ENCODE assay signal across 11 cellular contexts in genomic region chr15:33098082-33099058, GRCh38.
DNase-seq lines count a peak whose midpoint lies in the region; ATAC-seq lines count a peak whose summit lies in the region.
"Had no signal": no experiment of that assay in that cellular context is flagged by ENCODE, and none has a peak within 500 bp of the region (broad histone marks: within the 10 kb centered on the region; RNA-seq: fewer than 3 reads in every experiment).

No MANE protein-coding gene starts in this region.

- DNase-seq in M059J (ENCODE audit: low read depth) (peak; percentile 91), astrocyte of the hippocampus (ENCODE audit: low read depth, low spot score) (peak; percentile 82), left kidney (ENCODE audit: low read depth, low spot score) (peak; percentile 64), Ammon's horn (ENCODE audit: low spot score) (no peak), DMS 273 treated with DMSO at 0.1 percent for 48 hours (lab: John Stamatoyannopoulos, UW) (no peak)
- DNase-seq: activated T-cell treated with anti-CD3 and anti-CD28 coated beads, Interleukin-2, amount 50 U/mL, for 48 hours; NCI-H1048; NCI-H69 had no signal

- H3K27me3 ChIP-seq in BLaER1 = no peaks in the 10 kb centered on the region

- H3K4me3 ChIP-seq in BLaER1 = no peak overlapping the region

- H3K9me3 ChIP-seq in BLaER1 = no peaks in the 10 kb centered on the region; the same call in 1 of the 2 replicates

- H4K20me1 ChIP-seq in BLaER1 = no peaks in the 10 kb centered on the region

- ATAC-seq in GM18870 (IDR thresholded peaks at IDR 0.05; ENCODE audit: unreplicated experiment) (no peak), HG03135 (IDR thresholded peaks at IDR 0.05; ENCODE audit: unreplicated experiment) (no peak)

- H3K4me2 ChIP-seq in BLaER1 = peak overlapping the region; percentile 29; the same call in 1 of the 2 replicates

- no peak overlapping the region for H3K27ac ChIP-seq in BLaER1

- no peaks in the 10 kb centered on the region for H3K36me3 ChIP-seq in BLaER1

- peaks cover 14% of the 10 kb centered on the region for H3K4me1 ChIP-seq in BLaER1

- H3K9ac ChIP-seq in BLaER1 = no peak overlapping the region

Comparison
In these comparisons a context has a peak if more than half of its experiments do, and no peak if none do; other contexts are left out.
1. DNase-seq: peak in M059J (single experiment), astrocyte of the hippocampus (single experiment) and left kidney (single experiment); none in Ammon's horn (single experiment) and DMS 273 treated with DMSO at 0.1 percent for 48 hours (single experiment).